Comparison of ENCODE assay signal across 8 cellular contexts in the genomic region with DNA sequence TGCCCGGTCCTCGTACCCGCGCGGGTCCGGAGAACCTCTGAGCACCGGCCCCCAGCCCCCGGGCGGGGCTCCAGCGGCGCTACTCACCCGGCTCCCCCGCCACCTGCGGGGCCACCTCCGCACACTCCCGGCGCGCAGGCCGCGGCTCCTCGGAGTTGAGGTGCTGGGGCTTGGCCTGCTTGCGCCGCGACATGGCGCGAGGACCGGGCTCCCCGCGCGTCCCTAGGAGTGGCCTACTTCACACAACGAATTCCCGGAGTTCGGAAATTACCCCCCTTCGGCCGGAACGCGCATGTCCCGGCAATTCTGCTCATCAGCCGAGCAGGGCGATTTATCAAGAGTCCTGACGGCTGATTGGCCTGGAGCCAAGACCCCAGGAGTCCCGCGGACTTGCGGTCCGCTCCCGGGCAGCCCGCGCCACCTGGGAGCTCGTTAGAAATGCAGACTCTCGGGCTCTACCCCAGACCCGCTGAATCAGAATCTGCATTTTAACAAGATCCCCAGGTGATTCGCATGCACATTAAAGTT.
A peak's percentile ranks its signal among the peaks of the same experiment; 100 is the strongest.
DNase-seq lines count a peak whose midpoint lies in the region; ATAC-seq and TF ChIP-seq lines count a peak whose summit lies in the region.

No MANE protein-coding gene starts in this region.

- peak overlapping the region; percentile 19 to 55 (median 46) for H3K4me3 ChIP-seq in heart right ventricle

- H3K27me3 ChIP-seq in heart right ventricle, result peaks cover 12 to 54% (median 39%) of the 10 kb centered on the region in 7 donors

- intact Hi-C loops in heart right ventricle (cut with DNase I), result no loop called here

- H3K4me1 Mint-ChIP-seq in HFFc6 (ENCODE audit: low read depth), result peaks cover 15% of the 10 kb centered on the region
- H3K4me1 Mint-ChIP-seq in activated T-cell treated with anti-CD3 and anti-CD28 coated beads, Interleukin-2, amount 50 U/mL, for 4 hours (ENCODE audit: low read depth), result peaks cover 23% of the 10 kb centered on the region

- H3K4me1 ChIP-seq in heart right ventricle, result peaks cover 16 to 34% (median 28%) of the 10 kb centered on the region in 9 donors

- no peak overlapping the region for H3K27ac ChIP-seq in heart right ventricle

- 0 to 2% methylated on average over 36 to 52 of the region's 52 CpGs for WGBS in heart right ventricle, 2 donors

- DNase-seq in HFFc6 (peak; percentile 2), heart right ventricle (peak in 1 of 2 donors; percentile 14), renal cortical epithelial cell (ENCODE audit: low read depth) (peak; percentile 37), NCI-H2029 (lab: John Stamatoyannopoulos, UW) (no peak), OCI-M2 (lab: John Stamatoyannopoulos, UW; ENCODE audit: unreplicated experiment) (no peak)
- no peak for DNase-seq in activated T-cell treated with anti-CD3 and anti-CD28 coated beads, Interleukin-2, amount 50 U/mL, for 4 hours
- DNase-seq in activated CD4-positive, CD25-positive, alpha-beta regulatory T cell (lab: John Stamatoyannopoulos, UW), result no peak

- H3K36me3 Mint-ChIP-seq in HFFc6 (ENCODE audit: low read depth), result peaks cover 6% of the 10 kb centered on the region
- H3K36me3 Mint-ChIP-seq in activated T-cell treated with anti-CD3 and anti-CD28 coated beads, Interleukin-2, amount 50 U/mL, for 4 hours (ENCODE audit: insufficient read depth), result peaks cover 5% of the 10 kb centered on the region

- peak in 1 of 2 donors; percentile 28 for ATAC-seq in activated T-cell treated with anti-CD3 and anti-CD28 coated beads, Interleukin-2, amount 50 U/mL, for 4 hours
- peak in 5 of 8 donors; percentile 30 to 55 (median 40) for ATAC-seq in heart right ventricle
- ATAC-seq in HG03097 (IDR thresholded peaks at IDR 0.05; ENCODE audit: low FRiP score, unreplicated experiment), result no peak

- no peaks in the 10 kb centered on the region for H3K9me3 Mint-ChIP-seq in HFFc6
- H3K9me3 Mint-ChIP-seq in activated T-cell treated with anti-CD3 and anti-CD28 coated beads, Interleukin-2, amount 50 U/mL, for 4 hours, result no peaks in the 10 kb centered on the region

- no peak for TF ChIP-seq CTCF in HFFc6 (IDR thresholded peaks at IDR 0.05)
- no peak for TF ChIP-seq CTCF in heart right ventricle (IDR thresholded peaks at IDR 0.05)

- peak overlapping the region; percentile 98 for H3K4me3 Mint-ChIP-seq in HFFc6
- peak overlapping the region; percentile 59 for H3K4me3 Mint-ChIP-seq in activated T-cell treated with anti-CD3 and anti-CD28 coated beads, Interleukin-2, amount 50 U/mL, for 4 hours

- H3K27ac Mint-ChIP-seq in HFFc6, result peak overlapping the region; percentile 24; the same call in 1 of the 2 replicates

- no peaks in the 10 kb centered on the region for H3K9me3 ChIP-seq in heart right ventricle

- H3K27me3 Mint-ChIP-seq in HFFc6 (ENCODE audit: insufficient read depth), result no peaks in the 10 kb centered on the region; the same call in 1 of the 2 replicates
- peaks cover 40% of the 10 kb centered on the region for H3K27me3 Mint-ChIP-seq in activated T-cell treated with anti-CD3 and anti-CD28 coated beads, Interleukin-2, amount 50 U/mL, for 4 hours (ENCODE audit: low read depth)

- no peaks in the 10 kb centered on the region for H3K36me3 ChIP-seq in heart right ventricle

Comparison
In these comparisons a context has a peak if more than half of its experiments do, and no peak if none do; other contexts are left out.
1. DNase-seq: peak in HFFc6 (single experiment) and renal cortical epithelial cell (single experiment); none in activated T-cell treated with anti-CD3 and anti-CD28 coated beads, Interleukin-2, amount 50 U/mL, for 4 hours (single experiment), NCI-H2029 (single experiment), activated CD4-positive, CD25-positive, alpha-beta regulatory T cell (0 of 4) and OCI-M2 (single experiment).